ENCODE assay signal across 33 cellular contexts in the genomic region with DNA sequence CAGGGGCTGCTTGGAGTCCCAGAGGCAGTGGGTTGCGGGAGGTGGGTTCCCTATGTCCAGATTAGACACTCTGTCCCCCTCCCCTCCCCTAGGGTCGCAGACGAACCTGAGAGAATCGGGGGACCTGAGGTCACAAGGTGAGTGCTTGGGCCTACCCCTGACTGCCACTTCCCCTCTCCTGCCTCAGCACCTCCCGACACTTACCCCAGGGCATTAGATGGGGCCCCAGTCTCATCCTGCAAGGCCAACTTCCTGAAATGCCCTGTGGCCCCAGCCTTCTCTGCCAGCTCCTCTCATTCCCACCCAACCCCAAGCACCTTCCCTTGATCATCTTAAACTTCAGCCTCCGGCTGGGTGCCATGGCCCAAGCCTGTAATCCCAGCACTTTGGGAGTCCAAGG. TPM values are rescaled to one million over a fixed set of nuclear protein-coding genes. Genes with fewer than 3 reads are reported as not detected.
"Had no signal": no experiment of that assay in that cellular context is flagged by ENCODE, and none has a peak within 500 bp of the region (broad histone marks: within the 10 kb centered on the region; RNA-seq: fewer than 3 reads in every experiment).

No MANE protein-coding gene starts in this region.

- H3K9me3 Mint-ChIP-seq: activated CD4-positive, alpha-beta memory T cell treated with anti-CD3 and anti-CD28 coated beads, Interleukin-2, amount 10 ng/mL, durations not matched to agents 7 days and 5 days; activated CD4-positive, alpha-beta T cell treated with anti-CD3 and anti-CD28 coated beads, Interleukin-2, amount 10 ng/mL, durations not matched to agents 7 days and 5 days; activated naive CD4-positive, alpha-beta T cell treated with anti-CD3 and anti-CD28 coated beads, Interleukin-2, amount 10 ng/mL, durations not matched to agents 7 days and 5 days; activated naive CD8-positive, alpha-beta T cell treated with anti-CD3 and anti-CD28 coated beads, Interleukin-2, amount 10 ng/mL, durations not matched to agents 7 days and 5 days; activated T-cell treated with anti-CD3 and anti-CD28 coated beads, Interleukin-2, amount 50 U/mL, for 24 hours; effector memory CD8-positive, alpha-beta T cell had no signal

- H3K27ac ChIP-seq: body of pancreas, epithelial cell of prostate, esophagus squamous epithelium, gastroesophageal sphincter, heart right ventricle, VCaP had no signal

- H3K27me3 ChIP-seq: body of pancreas, esophagus squamous epithelium, gastroesophageal sphincter, heart right ventricle had no signal

- H3K4me1 Mint-ChIP-seq: activated CD4-positive, alpha-beta memory T cell treated with anti-CD3 and anti-CD28 coated beads, Interleukin-2, amount 10 ng/mL, durations not matched to agents 7 days and 5 days; activated CD4-positive, alpha-beta T cell treated with anti-CD3 and anti-CD28 coated beads, Interleukin-2, amount 10 ng/mL, durations not matched to agents 7 days and 5 days; activated naive CD4-positive, alpha-beta T cell treated with anti-CD3 and anti-CD28 coated beads, Interleukin-2, amount 10 ng/mL, durations not matched to agents 7 days and 5 days; activated naive CD8-positive, alpha-beta T cell treated with anti-CD3 and anti-CD28 coated beads, Interleukin-2, amount 10 ng/mL, durations not matched to agents 7 days and 5 days; WTC11 had no signal

- ATAC-seq: activated naive CD4-positive, alpha-beta T cell treated with anti-CD3 and anti-CD28 coated beads, Interleukin-2, amount 50 U/mL, for 72 hours; activated T-cell treated with anti-CD3 and anti-CD28 coated beads, Interleukin-2, amount 50 U/mL, for 72 hours; body of pancreas; effector memory CD8-positive, alpha-beta T cell; gastroesophageal sphincter; heart right ventricle; WTC11 had no signal

- DNase-seq: activated CD4-positive, alpha-beta memory T cell treated with anti-CD3 and anti-CD28 coated beads, Interleukin-2, amount 10 ng/mL, durations not matched to agents 7 days and 5 days; activated CD4-positive, alpha-beta T cell treated with anti-CD3 and anti-CD28 coated beads for 1 hour; activated CD4-positive, alpha-beta T cell treated with anti-CD3 and anti-CD28 coated beads for 4 hours; activated CD4-positive, alpha-beta T cell treated with anti-CD3 and anti-CD28 coated beads, Interleukin-2, amount 10 ng/mL, durations not matched to agents 7 days and 5 days; activated CD4-positive, alpha-beta T cell treated with anti-CD3 and anti-CD28 coated beads, Interleukin-2, amount 50 U/mL, for 4 hours; activated CD8-positive, alpha-beta memory T cell treated with anti-CD3 and anti-CD28 coated beads, Interleukin-2, amount 50 U/mL, for 48 hours; activated gamma-delta T cell; activated naive CD4-positive, alpha-beta T cell; activated naive CD4-positive, alpha-beta T cell treated with anti-CD3 and anti-CD28 coated beads, Interleukin-2, amount 10 ng/mL, durations not matched to agents 7 days and 5 days; activated naive CD8-positive, alpha-beta T cell treated with anti-CD3 and anti-CD28 coated beads, Interleukin-2, amount 10 ng/mL, durations not matched to agents 7 days and 5 days; activated T-cell treated with anti-CD3 and anti-CD28 coated beads for 4 hours; activated T-cell treated with anti-CD3 and anti-CD28 coated beads, Interleukin-2, amount 50 U/mL, for 24 hours; activated T-cell treated with anti-CD3 and anti-CD28 coated beads, Interleukin-2, amount 50 U/mL, for 72 hours; body of pancreas; cortex of kidney; dermis blood vessel endothelial cell; effector CD4-positive, alpha-beta T cell; effector memory CD8-positive, alpha-beta T cell; esophagus squamous epithelium; foreskin melanocyte; heart right ventricle; T-helper 2 cell had no signal

- H3K4me3 ChIP-seq: body of pancreas, esophagus squamous epithelium, gastroesophageal sphincter, heart right ventricle had no signal

- H3K4me3 Mint-ChIP-seq: activated CD4-positive, alpha-beta memory T cell treated with anti-CD3 and anti-CD28 coated beads, Interleukin-2, amount 10 ng/mL, durations not matched to agents 7 days and 5 days; activated CD4-positive, alpha-beta T cell treated with anti-CD3 and anti-CD28 coated beads, Interleukin-2, amount 10 ng/mL, durations not matched to agents 7 days and 5 days; activated naive CD4-positive, alpha-beta T cell treated with anti-CD3 and anti-CD28 coated beads, Interleukin-2, amount 10 ng/mL, durations not matched to agents 7 days and 5 days; activated naive CD8-positive, alpha-beta T cell treated with anti-CD3 and anti-CD28 coated beads, Interleukin-2, amount 10 ng/mL, durations not matched to agents 7 days and 5 days; activated T-cell treated with anti-CD3 and anti-CD28 coated beads, Interleukin-2, amount 50 U/mL, for 24 hours; activated T-cell treated with anti-CD3 and anti-CD28 coated beads, Interleukin-2, amount 50 U/mL, for 72 hours; effector memory CD8-positive, alpha-beta T cell; WTC11 had no signal

- H3K9me3 ChIP-seq: body of pancreas, esophagus squamous epithelium, gastroesophageal sphincter had no signal

- H3K36me3 Mint-ChIP-seq: activated naive CD4-positive, alpha-beta T cell treated with anti-CD3 and anti-CD28 coated beads, Interleukin-2, amount 50 U/mL, for 72 hours; activated naive CD8-positive, alpha-beta T cell treated with anti-CD3 and anti-CD28 coated beads, Interleukin-2, amount 10 ng/mL, durations not matched to agents 7 days and 5 days had no signal

- H3K27me3 Mint-ChIP-seq: activated CD4-positive, alpha-beta T cell treated with anti-CD3 and anti-CD28 coated beads, Interleukin-2, amount 10 ng/mL, durations not matched to agents 7 days and 5 days; activated naive CD8-positive, alpha-beta T cell treated with anti-CD3 and anti-CD28 coated beads, Interleukin-2, amount 10 ng/mL, durations not matched to agents 7 days and 5 days; activated T-cell treated with anti-CD3 and anti-CD28 coated beads, Interleukin-2, amount 50 U/mL, for 24 hours; effector memory CD8-positive, alpha-beta T cell had no signal

- H3K27ac Mint-ChIP-seq: activated CD4-positive, alpha-beta memory T cell treated with anti-CD3 and anti-CD28 coated beads, Interleukin-2, amount 10 ng/mL, durations not matched to agents 7 days and 5 days; activated CD4-positive, alpha-beta T cell treated with anti-CD3 and anti-CD28 coated beads, Interleukin-2, amount 10 ng/mL, durations not matched to agents 7 days and 5 days; activated naive CD4-positive, alpha-beta T cell treated with anti-CD3 and anti-CD28 coated beads, Interleukin-2, amount 10 ng/mL, durations not matched to agents 7 days and 5 days; activated naive CD4-positive, alpha-beta T cell treated with anti-CD3 and anti-CD28 coated beads, Interleukin-2, amount 50 U/mL, for 72 hours; activated naive CD8-positive, alpha-beta T cell treated with anti-CD3 and anti-CD28 coated beads, Interleukin-2, amount 10 ng/mL, durations not matched to agents 7 days and 5 days; activated T-cell treated with anti-CD3 and anti-CD28 coated beads, Interleukin-2, amount 50 U/mL, for 24 hours; activated T-cell treated with anti-CD3 and anti-CD28 coated beads, Interleukin-2, amount 50 U/mL, for 72 hours; effector memory CD8-positive, alpha-beta T cell had no signal

RNA-seq across cellular contexts. Expression of gene CKM, which starts 23.0 kb away (rescaled TPM):
- total RNA-seq: activated CD4-positive, alpha-beta memory T cell treated with anti-CD3 and anti-CD28 coated beads, Interleukin-2, amount 10 ng/mL, durations not matched to agents 7 days and 5 days; activated CD4-positive, alpha-beta T cell treated with anti-CD3 and anti-CD28 coated beads, Interleukin-2, amount 10 ng/mL, durations not matched to agents 7 days and 5 days; activated naive CD4-positive, alpha-beta T cell treated with anti-CD3 and anti-CD28 coated beads, Interleukin-2, amount 50 U/mL, for 72 hours; activated naive CD8-positive, alpha-beta T cell treated with anti-CD3 and anti-CD28 coated beads, Interleukin-2, amount 10 ng/mL, durations not matched to agents 7 days and 5 days; activated T-cell treated with anti-CD3 and anti-CD28 coated beads, Interleukin-2, amount 50 U/mL, for 72 hours; body of pancreas; chondrocyte; dermis blood vessel endothelial cell; endothelial cell of umbilical vein; esophagus squamous epithelium; fibroblast of lung; glomerular endothelial cell; T-helper 1 cell treated with Interleukin-12 subunit alpha and Interleukin-12 subunit beta and Interleukin-4 antibody, amounts not matched to agents 30 ng/mL and 1 ng/mL, for 36 hours; WTC11 had no signal

RNA-seq across cellular contexts. Expression of gene KLC3, which starts 40.8 kb away (rescaled TPM):
- total RNA-seq: activated CD4-positive, alpha-beta memory T cell treated with anti-CD3 and anti-CD28 coated beads, Interleukin-2, amount 10 ng/mL, durations not matched to agents 7 days and 5 days; activated CD4-positive, alpha-beta T cell treated with anti-CD3 and anti-CD28 coated beads, Interleukin-2, amount 10 ng/mL, durations not matched to agents 7 days and 5 days; activated naive CD8-positive, alpha-beta T cell treated with anti-CD3 and anti-CD28 coated beads, Interleukin-2, amount 10 ng/mL, durations not matched to agents 7 days and 5 days; endothelial cell of umbilical vein; fibroblast of villous mesenchyme; glomerular endothelial cell; T-helper 1 cell treated with Interleukin-12 subunit alpha and Interleukin-12 subunit beta and Interleukin-4 antibody, amounts not matched to agents 30 ng/mL and 1 ng/mL, for 36 hours had no signal

RNA-seq across cellular contexts. Expression of gene EXOC3L2, which starts 54.5 kb away (rescaled TPM):
- total RNA-seq: activated CD4-positive, alpha-beta memory T cell treated with anti-CD3 and anti-CD28 coated beads, Interleukin-2, amount 10 ng/mL, durations not matched to agents 7 days and 5 days; activated CD4-positive, alpha-beta T cell treated with anti-CD3 and anti-CD28 coated beads, Interleukin-2, amount 10 ng/mL, durations not matched to agents 7 days and 5 days; activated naive CD4-positive, alpha-beta T cell treated with anti-CD3 and anti-CD28 coated beads, Interleukin-2, amount 50 U/mL, for 72 hours; activated naive CD8-positive, alpha-beta T cell treated with anti-CD3 and anti-CD28 coated beads, Interleukin-2, amount 10 ng/mL, durations not matched to agents 7 days and 5 days; activated T-cell treated with anti-CD3 and anti-CD28 coated beads, Interleukin-2, amount 50 U/mL, for 72 hours; fibroblast of lung; fibroblast of villous mesenchyme; T-helper 1 cell treated with Interleukin-12 subunit alpha and Interleukin-12 subunit beta and Interleukin-4 antibody, amounts not matched to agents 30 ng/mL and 1 ng/mL, for 36 hours had no signal
